Comparison of ENCODE assay signal across 20 cellular contexts in genomic region chr10:23528419-23528818, GRCh38.
"Had no signal": no experiment of that assay in that cellular context is flagged by ENCODE, and none has a peak within 500 bp of the region (broad histone marks: within the 10 kb centered on the region; RNA-seq: fewer than 3 reads in every experiment).

No MANE protein-coding gene starts in this region.

- ATAC-seq: HepG2 had no signal

- DNase-seq: IMR-90, Karpas-422, KG1, MG63, NCI-H1092, NCI-H1105 treated with DMSO at 0.1 percent for 48 hours, NCI-H1417 treated with DMSO at 0.1 percent for 48 hours, NCI-H146, NCI-H1694 treated with DMSO at 0.1 percent for 48 hours, NCI-H1930, NCI-H2081, NCI-H2107, NCI-H2227 treated with DMSO at 0.1 percent for 48 hours, NCI-H524, NCI-H526 treated with DMSO at 0.1 percent for 48 hours, NCI-H748 treated with DMSO at 0.1 percent for 48 hours, Right ventricle myocardium superior, RPMI8226, SIG-M5 had no signal
